Comparison of ENCODE assay signal across 8 cellular contexts in the genomic region with DNA sequence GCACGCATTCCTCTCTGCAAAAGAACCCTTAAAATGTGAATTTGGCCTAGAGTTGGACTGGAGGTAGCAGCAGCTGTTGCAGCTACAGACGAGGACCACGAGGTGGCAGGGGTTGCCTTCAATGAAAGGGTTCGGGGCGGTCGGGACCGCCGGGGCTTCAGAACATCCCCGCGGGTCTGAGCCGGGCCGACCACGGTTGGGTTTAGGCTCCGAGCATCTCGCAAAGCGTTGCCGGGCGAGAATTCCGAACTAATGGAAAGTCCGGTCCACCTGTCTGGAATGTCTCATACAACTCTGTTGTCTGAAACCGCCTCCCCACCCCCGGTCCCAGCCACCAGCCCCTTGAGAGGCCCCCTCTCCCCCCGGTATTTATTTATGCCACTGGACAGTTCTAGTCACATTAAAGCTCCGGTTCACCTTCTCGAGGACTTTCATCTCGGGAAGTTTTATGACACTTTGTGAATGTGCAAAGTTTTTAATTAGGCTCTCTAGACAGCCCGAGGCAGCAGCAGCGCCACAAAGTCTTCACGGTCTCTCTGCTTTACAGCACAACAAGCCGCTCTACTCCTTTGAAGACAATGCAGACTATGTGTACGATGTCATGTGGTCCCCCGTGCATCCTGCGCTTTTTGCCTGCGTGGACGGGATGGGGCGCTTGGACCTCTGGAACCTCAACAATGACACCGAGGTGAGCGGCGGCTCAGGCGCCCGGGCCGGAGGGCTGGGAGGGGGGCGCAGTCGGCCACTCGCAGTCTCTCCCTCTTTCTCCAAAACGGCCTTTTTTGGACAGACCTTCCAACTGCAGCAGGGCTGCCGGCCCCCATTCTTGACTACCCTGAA.
DNase-seq lines count a peak whose midpoint lies in the region; ATAC-seq, FAIRE-seq and TF ChIP-seq lines count a peak whose summit lies in the region.

No MANE protein-coding gene starts in this region.

- peaks cover 61% of the 10 kb centered on the region for H3K27me3 Mint-ChIP-seq in T-helper 1 cell treated with Interleukin-12 subunit alpha and Interleukin-12 subunit beta and Interleukin-4 antibody, amounts not matched to agents 30 μg/mL and 1 μg/mL, for 36 hours (ENCODE audit: low read depth)
- peaks cover 4% of the 10 kb centered on the region for H3K27me3 Mint-ChIP-seq in astrocyte (ENCODE audit: low read depth, unreplicated experiment)

- peak overlapping the region; percentile 99 for H3K4me2 ChIP-seq in astrocyte (ENCODE audit: low read length)

- no peaks in the 10 kb centered on the region for H3K79me2 ChIP-seq in astrocyte (ENCODE audit: insufficient read depth, low read length)

- no peak for FAIRE-seq in astrocyte (lab: Jason Lieb, UNC)

- H2AFZ ChIP-seq in astrocyte (ENCODE audit: low read depth, low read length): peak overlapping the region; percentile 95

- peak; percentile 24 for DNase-seq in NCI-H128 (lab: John Stamatoyannopoulos, UW; ENCODE audit: unreplicated experiment)
- DNase-seq in astrocyte (ENCODE audit: low read depth): peak; percentile 16
- peak; percentile 44 to 74 for DNase-seq in hippocampal formation (lab: John Stamatoyannopoulos, UW)
- DNase-seq in NCI-H146 (lab: John Stamatoyannopoulos, UW): no peak

- TF ChIP-seq CTCF in GM12872 (IDR thresholded peaks at IDR 0.05; ENCODE audit: insufficient read depth, low read depth, low read length) (peak; percentile 85), astrocyte (IDR thresholded peaks at IDR 0.05; ENCODE audit: insufficient read depth, low read depth, low read length) (peak; percentile 83)

- H3K4me1 Mint-ChIP-seq in T-helper 1 cell treated with Interleukin-12 subunit alpha and Interleukin-12 subunit beta and Interleukin-4 antibody, amounts not matched to agents 30 μg/mL and 1 μg/mL, for 36 hours (ENCODE audit: low read depth): peaks cover 3% of the 10 kb centered on the region
- H3K4me1 Mint-ChIP-seq in astrocyte (ENCODE audit: low read depth, unreplicated experiment): no peaks in the 10 kb centered on the region

- H3K4me3 ChIP-seq in astrocyte (ENCODE audit: insufficient read depth, low read depth, low read length) (peak overlapping the region; percentile 81), rectal smooth muscle tissue (ENCODE audit: low read length) (peak overlapping the region; percentile 62)

- H3K4me1 ChIP-seq in astrocyte (ENCODE audit: insufficient read depth, low read length) (peaks cover 6% of the 10 kb centered on the region), rectal smooth muscle tissue (ENCODE audit: control insufficient read depth, insufficient read depth, low read length) (peaks cover 3% of the 10 kb centered on the region)

- H3K27me3 ChIP-seq in astrocyte (ENCODE audit: insufficient read depth, low read length) (peaks cover 5% of the 10 kb centered on the region), rectal smooth muscle tissue (ENCODE audit: control insufficient read depth, insufficient read depth, low read length) (no peaks in the 10 kb centered on the region)

- peak overlapping the region; percentile 73 for H3K9ac ChIP-seq in astrocyte (ENCODE audit: low read length)
- no peak overlapping the region for H3K9ac ChIP-seq in rectal smooth muscle tissue (ENCODE audit: low read length)

- H4K20me1 ChIP-seq in astrocyte (ENCODE audit: insufficient read depth, low read length): no peaks in the 10 kb centered on the region

- ATAC-seq in HG02623 (IDR thresholded peaks at IDR 0.05; ENCODE audit: unreplicated experiment): peak; percentile 86

- H3K27ac ChIP-seq in astrocyte (ENCODE audit: low read depth, low read length) (no peak overlapping the region), rectal smooth muscle tissue (ENCODE audit: low read depth, low read length) (no peak overlapping the region)

- H3K9me3 ChIP-seq in astrocyte (ENCODE audit: insufficient read depth, low read depth, low read length): no peaks in the 10 kb centered on the region

- no peaks in the 10 kb centered on the region for H3K36me3 Mint-ChIP-seq in T-helper 1 cell treated with Interleukin-12 subunit alpha and Interleukin-12 subunit beta and Interleukin-4 antibody, amounts not matched to agents 30 μg/mL and 1 μg/mL, for 36 hours (ENCODE audit: low read depth)
- H3K36me3 Mint-ChIP-seq in astrocyte (ENCODE audit: low read depth, unreplicated experiment): no peaks in the 10 kb centered on the region

- peak overlapping the region; percentile 77 for H3K4me3 Mint-ChIP-seq in T-helper 1 cell treated with Interleukin-12 subunit alpha and Interleukin-12 subunit beta and Interleukin-4 antibody, amounts not matched to agents 30 μg/mL and 1 μg/mL, for 36 hours
- H3K4me3 Mint-ChIP-seq in astrocyte (ENCODE audit: unreplicated experiment): peak overlapping the region; percentile 94

- H3K9me3 Mint-ChIP-seq in T-helper 1 cell treated with Interleukin-12 subunit alpha and Interleukin-12 subunit beta and Interleukin-4 antibody, amounts not matched to agents 30 μg/mL and 1 μg/mL, for 36 hours: no peaks in the 10 kb centered on the region
- H3K9me3 Mint-ChIP-seq in astrocyte (ENCODE audit: unreplicated experiment): no peaks in the 10 kb centered on the region

- H3K27ac Mint-ChIP-seq in T-helper 1 cell treated with Interleukin-12 subunit alpha and Interleukin-12 subunit beta and Interleukin-4 antibody, amounts not matched to agents 30 μg/mL and 1 μg/mL, for 36 hours: no peak overlapping the region
- H3K27ac Mint-ChIP-seq in astrocyte (ENCODE audit: unreplicated experiment): no peak overlapping the region

- H3K36me3 ChIP-seq in astrocyte (ENCODE audit: insufficient read depth, low read length) (no peaks in the 10 kb centered on the region), rectal smooth muscle tissue (ENCODE audit: control insufficient read depth, insufficient read depth, low read length) (no peaks in the 10 kb centered on the region)
